Comparison of ENCODE assay signal across 8 cellular contexts in the genomic region with DNA sequence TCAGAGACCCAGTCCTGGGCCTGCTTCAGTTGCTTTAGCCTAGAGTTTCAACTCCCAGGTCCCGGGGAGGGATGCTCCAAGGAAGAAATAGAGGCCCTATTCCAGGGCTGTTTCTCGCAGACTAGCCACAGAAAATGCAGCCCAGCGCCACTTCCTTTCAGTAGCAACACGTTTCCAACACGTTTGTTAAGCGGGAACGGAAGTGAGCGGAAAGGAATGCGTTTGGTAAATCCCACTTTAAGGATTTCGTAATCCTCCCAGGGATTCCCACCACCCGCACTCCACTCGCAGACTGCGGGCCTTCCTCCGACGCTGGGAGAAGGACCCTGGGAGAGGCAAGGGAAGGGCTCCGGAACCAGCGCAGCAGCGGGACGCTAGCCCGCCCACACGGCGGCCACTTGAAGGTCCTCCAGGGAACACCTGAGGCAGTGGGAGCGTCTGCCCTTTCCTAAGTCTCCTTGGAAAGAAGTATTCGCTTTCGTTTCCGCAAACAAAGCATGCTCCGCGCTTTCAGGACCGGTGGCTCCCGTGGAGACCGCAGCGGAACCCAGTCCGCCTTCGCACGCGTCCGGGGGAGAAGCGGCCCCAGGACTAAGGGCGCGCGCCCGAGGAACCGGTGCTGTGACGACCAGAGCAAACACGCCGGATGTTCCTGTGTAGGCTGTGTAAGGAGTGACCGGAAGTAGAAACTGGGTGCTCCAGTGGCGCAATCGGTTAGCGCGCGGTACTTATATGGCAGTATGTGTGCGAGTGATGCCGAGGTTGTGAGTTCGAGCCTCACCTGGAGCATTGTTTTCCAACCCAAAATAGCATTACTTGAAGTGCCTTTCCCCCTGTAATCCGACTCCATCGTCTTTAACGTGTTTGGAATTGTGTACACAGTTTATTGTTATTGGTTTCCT.
DNase-seq lines count a peak whose midpoint lies in the region; ATAC-seq and TF ChIP-seq lines count a peak whose summit lies in the region.

No MANE protein-coding gene starts in this region.

- peak; percentile 35 for DNase-seq in activated naive CD4-positive, alpha-beta T cell treated with Interleukin-2 at 50 U/mL for 16 hours
- peak; percentile 24 for DNase-seq in germinal center (ENCODE audit: low spot score)
- DNase-seq in neural crest cell (ENCODE audit: low read depth, low spot score) = peak; percentile 72
- DNase-seq in suprapubic skin (ENCODE audit: low spot score in 2 of 2) = peak; percentile 79 to 86

- H3K27me3 Mint-ChIP-seq in neural crest cell (ENCODE audit: low read depth) = peaks cover 19% of the 10 kb centered on the region

- ATAC-seq in GM18498 (IDR thresholded peaks at IDR 0.05; ENCODE audit: unreplicated experiment) (peak; percentile 81), HG03571 (IDR thresholded peaks at IDR 0.05; ENCODE audit: unreplicated experiment) (peak; percentile 84), HG02970 (IDR thresholded peaks at IDR 0.05; ENCODE audit: low FRiP score, unreplicated experiment) (no peak)

- H3K27ac Mint-ChIP-seq in neural crest cell (ENCODE audit: unreplicated experiment) = peak overlapping the region; percentile 57

- H3K9me3 Mint-ChIP-seq in neural crest cell = peaks cover 3% of the 10 kb centered on the region

- H3K36me3 ChIP-seq in suprapubic skin = no peaks in the 10 kb centered on the region

- no peak for TF ChIP-seq EP300 in suprapubic skin (IDR thresholded peaks at IDR 0.05)

- peaks cover 26% of the 10 kb centered on the region for H3K36me3 Mint-ChIP-seq in neural crest cell (ENCODE audit: low read depth)

- TF ChIP-seq CTCF in neural crest cell (conservative IDR thresholded peaks at IDR 0.05) (no peak), suprapubic skin (IDR thresholded peaks at IDR 0.05) (no peak)

- H3K9me3 ChIP-seq in suprapubic skin = peaks cover 5% of the 10 kb centered on the region

- 2% methylated on average over 39 of the region's 58 CpGs for WGBS in suprapubic skin

- peaks cover 10% of the 10 kb centered on the region for H3K4me1 ChIP-seq in suprapubic skin

- H3K4me3 Mint-ChIP-seq in neural crest cell = peak overlapping the region; percentile 93

- no peak for TF ChIP-seq POLR2A in suprapubic skin (IDR thresholded peaks at IDR 0.05)

- H3K4me3 ChIP-seq in suprapubic skin = peak overlapping the region; percentile 78

- peak overlapping the region; percentile 89 for H3K27ac ChIP-seq in suprapubic skin

- H3K4me1 Mint-ChIP-seq in neural crest cell = peaks cover 23% of the 10 kb centered on the region

- H3K27me3 ChIP-seq in suprapubic skin = no peaks in the 10 kb centered on the region

TF ChIP-seq in PFSK-1, 5 proteins besides CTCF, POLR2A, EP300 and RAD21:
- TF ChIP-seq POLR2AphosphoS5 (IDR thresholded peaks at IDR 0.05; ENCODE audit: low read depth, low read length) = peak; percentile 47; the same call in 1 of the 2 replicates
- TF ChIP-seq FOXP2 (optimal IDR thresholded peaks at IDR 0.05; ENCODE audit: borderline replicate concordance, extremely low read depth, extremely low read length, insufficient read depth) = peak; percentile 58
- TF ChIP-seq TAF1 (IDR thresholded peaks at IDR 0.05; ENCODE audit: borderline replicate concordance, insufficient read depth, low read length) = 0 out of 2 replicates have a peak, but pooled peaks have one; percentile 28
- TF ChIP-seq SIN3A (IDR thresholded peaks at IDR 0.05; ENCODE audit: borderline replicate concordance, insufficient read depth, low read length) = no peak
- TF ChIP-seq, protein P1, sequence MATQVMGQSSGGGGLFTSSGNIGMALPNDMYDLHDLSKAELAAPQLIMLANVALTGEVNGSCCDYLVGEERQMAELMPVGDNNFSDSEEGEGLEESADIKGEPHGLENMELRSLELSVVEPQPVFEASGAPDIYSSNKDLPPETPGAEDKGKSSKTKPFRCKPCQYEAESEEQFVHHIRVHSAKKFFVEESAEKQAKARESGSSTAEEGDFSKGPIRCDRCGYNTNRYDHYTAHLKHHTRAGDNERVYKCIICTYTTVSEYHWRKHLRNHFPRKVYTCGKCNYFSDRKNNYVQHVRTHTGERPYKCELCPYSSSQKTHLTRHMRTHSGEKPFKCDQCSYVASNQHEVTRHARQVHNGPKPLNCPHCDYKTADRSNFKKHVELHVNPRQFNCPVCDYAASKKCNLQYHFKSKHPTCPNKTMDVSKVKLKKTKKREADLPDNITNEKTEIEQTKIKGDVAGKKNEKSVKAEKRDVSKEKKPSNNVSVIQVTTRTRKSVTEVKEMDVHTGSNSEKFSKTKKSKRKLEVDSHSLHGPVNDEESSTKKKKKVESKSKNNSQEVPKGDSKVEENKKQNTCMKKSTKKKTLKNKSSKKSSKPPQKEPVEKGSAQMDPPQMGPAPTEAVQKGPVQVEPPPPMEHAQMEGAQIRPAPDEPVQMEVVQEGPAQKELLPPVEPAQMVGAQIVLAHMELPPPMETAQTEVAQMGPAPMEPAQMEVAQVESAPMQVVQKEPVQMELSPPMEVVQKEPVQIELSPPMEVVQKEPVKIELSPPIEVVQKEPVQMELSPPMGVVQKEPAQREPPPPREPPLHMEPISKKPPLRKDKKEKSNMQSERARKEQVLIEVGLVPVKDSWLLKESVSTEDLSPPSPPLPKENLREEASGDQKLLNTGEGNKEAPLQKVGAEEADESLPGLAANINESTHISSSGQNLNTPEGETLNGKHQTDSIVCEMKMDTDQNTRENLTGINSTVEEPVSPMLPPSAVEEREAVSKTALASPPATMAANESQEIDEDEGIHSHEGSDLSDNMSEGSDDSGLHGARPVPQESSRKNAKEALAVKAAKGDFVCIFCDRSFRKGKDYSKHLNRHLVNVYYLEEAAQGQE (IDR thresholded peaks at IDR 0.05; ENCODE audit: insufficient read depth in 1 of 2, low read depth in 2 of 2, low read length in 2 of 2) = no peak

Comparison
In these comparisons a context has a peak if more than half of its experiments do, and no peak if none do; other contexts are left out.
1. DNase-seq: peak in every context shown above with its lines; median percentile 82 in suprapubic skin; 72 in neural crest cell; 35 in activated naive CD4-positive, alpha-beta T cell treated with Interleukin-2 at 50 U/mL for 16 hours; 24 in germinal center.